26 cellular contexts compared by ENCODE assay signal in the genomic region with DNA sequence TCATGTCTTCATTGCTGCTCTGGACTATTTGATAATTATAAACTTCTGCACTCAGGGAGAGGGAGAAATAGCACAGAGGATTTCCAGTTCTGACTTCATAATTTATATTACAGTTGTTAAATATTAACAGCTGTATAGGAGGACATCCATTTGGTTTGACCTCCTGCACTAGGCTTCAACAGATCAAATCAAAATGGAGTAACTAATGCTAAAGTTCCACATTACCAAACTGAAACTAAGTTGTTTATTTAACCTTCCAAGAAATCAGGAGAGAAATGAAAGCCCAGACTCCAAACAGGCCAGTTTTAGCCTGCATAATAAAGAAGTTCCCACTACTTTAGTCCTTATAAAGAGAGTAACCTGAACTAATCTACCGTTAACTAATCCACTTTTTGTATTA. TPM values are rescaled to one million over a fixed set of nuclear protein-coding genes. Genes with fewer than 3 reads are reported as not detected.
"Had no signal": no experiment of that assay in that cellular context is flagged by ENCODE, and none has a peak within 500 bp of the region (broad histone marks: within the 10 kb centered on the region; RNA-seq: fewer than 3 reads in every experiment).

No MANE protein-coding gene starts in this region.

- H3K4me3 Mint-ChIP-seq: activated CD4-positive, alpha-beta T cell treated with anti-CD3 and anti-CD28 coated beads for 36 hours; activated T-helper 1 cell treated with anti-CD3 and anti-CD28 coated beads, Interleukin-12 subunit alpha, Interleukin-12 subunit beta, Interleukin-2, Interleukin-4 antibody, amounts not matched to agents 30 ng/mL and 10 ng/mL and 1 ng/mL, durations not matched to agents 14 hours and 24 hours and 36 hours; central memory CD8-positive, alpha-beta T cell; dendritic cell treated with granulocyte-macrophage colony-stimulating factor and Interleukin-4, amounts not matched to agents 40 ng/mL and 50 ng/mL, for 4 days had no signal

- H3K27ac ChIP-seq: brain microvascular endothelial cell, esophagus squamous epithelium, heart right ventricle, left ventricle myocardium inferior, pancreas, psoas muscle, right atrium auricular region, spleen, suprapubic skin, tibial artery, upper lobe of right lung had no signal

- ATAC-seq: heart right ventricle, pancreas, psoas muscle, upper lobe of right lung had no signal

- FAIRE-seq: astrocyte, pancreas had no signal

- H3K4me3 ChIP-seq: esophagus squamous epithelium, heart right ventricle, left ventricle myocardium inferior, lung, pancreas, psoas muscle, right atrium auricular region, spleen, suprapubic skin, tibial artery, upper lobe of right lung had no signal

- H3K27me3 ChIP-seq: brain microvascular endothelial cell, esophagus squamous epithelium, heart right ventricle, pancreas, right atrium auricular region, spleen, suprapubic skin, tibial artery, upper lobe of right lung had no signal

- H3K4me1 ChIP-seq: psoas muscle, upper lobe of right lung had no signal

- H3K36me3 ChIP-seq: brain microvascular endothelial cell, esophagus squamous epithelium, heart right ventricle, left ventricle myocardium inferior, pancreas, right atrium auricular region, spleen, suprapubic skin, tibial artery, upper lobe of right lung had no signal

- H3K9me3 ChIP-seq: esophagus squamous epithelium, heart right ventricle, left ventricle myocardium inferior, pancreas, psoas muscle, right atrium auricular region, spleen, suprapubic skin, tibial artery, upper lobe of right lung had no signal

- H3K27me3 Mint-ChIP-seq: activated CD4-positive, alpha-beta T cell treated with anti-CD3 and anti-CD28 coated beads for 36 hours; central memory CD8-positive, alpha-beta T cell had no signal

- H3K27ac Mint-ChIP-seq: activated T-helper 1 cell treated with anti-CD3 and anti-CD28 coated beads, Interleukin-12 subunit alpha, Interleukin-12 subunit beta, Interleukin-2, Interleukin-4 antibody, amounts not matched to agents 30 ng/mL and 10 ng/mL and 1 ng/mL, durations not matched to agents 14 hours and 24 hours and 36 hours; dendritic cell treated with granulocyte-macrophage colony-stimulating factor and Interleukin-4, amounts not matched to agents 40 ng/mL and 50 ng/mL, for 4 days had no signal

- DNase-seq: activated CD4-positive, alpha-beta T cell treated with anti-CD3 and anti-CD28 coated beads for 36 hours; activated CD4-positive, CD25-positive, alpha-beta regulatory T cell; activated gamma-delta T cell; activated naive CD4-positive, alpha-beta T cell treated with anti-CD3 and anti-CD28 coated beads, Interleukin-2, amount 50 U/mL, for 16 hours; activated T-cell treated with anti-CD3 and anti-CD28 coated beads for 4 hours; amniotic stem cell; brain microvascular endothelial cell; esophagus squamous epithelium; foreskin melanocyte; heart right ventricle; left ventricle myocardium inferior; pancreas; psoas muscle; spleen; stimulated activated naive CD4-positive, alpha-beta T cell; tibial artery; upper lobe of right lung had no signal

RNA-seq across cellular contexts. Expression of gene PLSCR2, which starts 4.6 kb away (rescaled TPM):
- total RNA-seq: activated T-helper 1 cell treated with anti-CD3 and anti-CD28 coated beads, Interleukin-12 subunit alpha, Interleukin-12 subunit beta, Interleukin-2, Interleukin-4 antibody, amounts not matched to agents 30 ng/mL and 10 ng/mL and 1 ng/mL, durations not matched to agents 14 hours and 24 hours and 36 hours; astrocyte; esophagus squamous epithelium; glomerular endothelial cell; heart right ventricle; left ventricle myocardium inferior; lung; psoas muscle; right atrium auricular region; suprapubic skin; upper lobe of right lung had no signal
- polyA plus RNA-seq: heart right ventricle, neural cell, psoas muscle, spleen had no signal
